In genomic region chr12:53267309-53268008, GRCh38 we compare ENCODE assay signal across 8 cellular contexts. TPM values are rescaled to one million over a fixed set of nuclear protein-coding genes. Genes with fewer than 3 reads are reported as not detected.
DNase-seq lines count a peak whose midpoint lies in the region; ATAC-seq and TF ChIP-seq lines count a peak whose summit lies in the region.

No MANE protein-coding gene starts in this region.

- peaks cover 4% of the 10 kb centered on the region for H3K4me1 ChIP-seq in colonic mucosa

- peak overlapping the region in 1 of 2 donors; percentile 67 for H3K9ac ChIP-seq in colonic mucosa (ENCODE audit: low read depth in 2 of 2, low read length in 2 of 2)

- peaks cover 22 to 23% of the 10 kb centered on the region in 2 donors for H3K4me1 Mint-ChIP-seq in natural killer cell

- TF ChIP-seq CTCF in RWPE1 (conservative IDR thresholded peaks at IDR 0.05; ENCODE audit: low read depth) (no peak), colonic mucosa (IDR thresholded peaks at IDR 0.05) (no peak), natural killer cell (IDR thresholded peaks at IDR 0.05) (no peak)

- POLR2A ChIA-PET in RWPE1 (lab: Yijun Ruan, JAX; ENCODE audit: low non-redundant PET) = no interaction called here

- H3K36me3 ChIP-seq in colonic mucosa = no peaks in the 10 kb centered on the region

- intact Hi-C loops in colonic mucosa (cut with DNase I) = no loop called here
- intact Hi-C loops in natural killer cell (cut with micrococcal nuclease) = loop anchor here (1.0 to 5.0 kb wide), 2 partner anchors 15 to 45 kb away; a partner anchor contains a TSS

- CTCF ChIA-PET in RWPE1 (lab: Yijun Ruan, JAX) = interaction anchor here (0.6 to 2.8 kb wide), 8 partner anchors 16 to 201 kb away, joined by 3 to 25 read pairs (median 4); a partner anchor contains a TSS

- peak overlapping the region; percentile 91 to 93 for H3K27ac Mint-ChIP-seq in natural killer cell

- H3K36me3 Mint-ChIP-seq in natural killer cell = no peaks in the 10 kb centered on the region

- peak; percentile 9 to 22 (median 12) for ATAC-seq in natural killer cell
- ATAC-seq in HG02798 (IDR thresholded peaks at IDR 0.05; ENCODE audit: poor library complexity, unreplicated experiment) = no peak

- H3K9me3 Mint-ChIP-seq in natural killer cell = no peaks in the 10 kb centered on the region

- peak overlapping the region; percentile 63 for H3K4me3 ChIP-seq in colonic mucosa

- H3K4me3 Mint-ChIP-seq in natural killer cell = peak overlapping the region; percentile 99

- DNase-seq in SIG-M5 treated with dmso at 0.1 percent for 504 hours (lab: John Stamatoyannopoulos, UW; ENCODE audit: unreplicated experiment) = peak; percentile 67
- no peak for DNase-seq in SIG-M5 (lab: John Stamatoyannopoulos, UW)
- no peak for DNase-seq in RWPE1 (ENCODE audit: low spot score)
- DNase-seq in colonic mucosa = peak; percentile 32
- DNase-seq in natural killer cell = no peak
- DNase-seq in glomerular visceral epithelial cell (ENCODE audit: extremely low spot score) = no peak
- DNase-seq in epidermal melanocyte (ENCODE audit: insufficient read length, low spot score) = no peak

- H3K27me3 Mint-ChIP-seq in natural killer cell (ENCODE audit: low read depth in 2 of 2) = no peaks in the 10 kb centered on the region

- H3K27ac ChIP-seq in RWPE1 (peak overlapping the region; percentile 77), colonic mucosa (no peak overlapping the region)

- no peaks in the 10 kb centered on the region for H3K27me3 ChIP-seq in colonic mucosa

- H3K9me3 ChIP-seq in colonic mucosa = no peaks in the 10 kb centered on the region

RNA-seq across cellular contexts. Expression of gene ESPL1, which starts 0.6 kb away (rescaled TPM):
- total RNA-seq in colonic mucosa (10 to 100 TPM in 1 of 2 donors, 1 to 10 TPM in 1; 9.6 to 34.6 TPM), natural killer cell (1 to 10 TPM; 1.9 to 5.8 (median 3.1) TPM)

RNA-seq across cellular contexts. Expression of gene PFDN5, which starts 27.9 kb away (rescaled TPM):
- total RNA-seq in colonic mucosa = 100 to 1,000 TPM; 247 to 305 TPM
- total RNA-seq in natural killer cell = 100 to 1,000 TPM; 365 to 450 (median 439) TPM

RNA-seq across cellular contexts. Expression of gene MYG1, which starts 32.0 kb away (rescaled TPM):
- total RNA-seq in colonic mucosa (10 to 100 TPM; 37.4 to 60.6 TPM), natural killer cell (10 to 100 TPM; 22.8 to 30.6 (median 28.1) TPM)

RNA-seq across cellular contexts. Expression of gene RARG, which starts 35.5 kb away (rescaled TPM):
- total RNA-seq in colonic mucosa (10 to 100 TPM; 11.4 to 21.5 TPM), natural killer cell (10 to 100 TPM; 24.0 to 30.6 (median 27.5) TPM)

RNA-seq across cellular contexts. Expression of gene AAAS, which starts 54.0 kb away (rescaled TPM):
- total RNA-seq in colonic mucosa (10 to 100 TPM; 36.4 to 61.4 TPM), natural killer cell (10 to 100 TPM; 34.3 to 50.4 (median 45.0) TPM)

Comparison
In these comparisons a context has a peak if more than half of its experiments do, and no peak if none do; other contexts are left out.
1. DNase-seq: peak in SIG-M5 treated with dmso at 0.1 percent for 504 hours (single experiment) and colonic mucosa (single experiment); none in SIG-M5 (single experiment), RWPE1 (single experiment), natural killer cell (single experiment), glomerular visceral epithelial cell (single experiment) and epidermal melanocyte (single experiment).